In the genomic region with DNA sequence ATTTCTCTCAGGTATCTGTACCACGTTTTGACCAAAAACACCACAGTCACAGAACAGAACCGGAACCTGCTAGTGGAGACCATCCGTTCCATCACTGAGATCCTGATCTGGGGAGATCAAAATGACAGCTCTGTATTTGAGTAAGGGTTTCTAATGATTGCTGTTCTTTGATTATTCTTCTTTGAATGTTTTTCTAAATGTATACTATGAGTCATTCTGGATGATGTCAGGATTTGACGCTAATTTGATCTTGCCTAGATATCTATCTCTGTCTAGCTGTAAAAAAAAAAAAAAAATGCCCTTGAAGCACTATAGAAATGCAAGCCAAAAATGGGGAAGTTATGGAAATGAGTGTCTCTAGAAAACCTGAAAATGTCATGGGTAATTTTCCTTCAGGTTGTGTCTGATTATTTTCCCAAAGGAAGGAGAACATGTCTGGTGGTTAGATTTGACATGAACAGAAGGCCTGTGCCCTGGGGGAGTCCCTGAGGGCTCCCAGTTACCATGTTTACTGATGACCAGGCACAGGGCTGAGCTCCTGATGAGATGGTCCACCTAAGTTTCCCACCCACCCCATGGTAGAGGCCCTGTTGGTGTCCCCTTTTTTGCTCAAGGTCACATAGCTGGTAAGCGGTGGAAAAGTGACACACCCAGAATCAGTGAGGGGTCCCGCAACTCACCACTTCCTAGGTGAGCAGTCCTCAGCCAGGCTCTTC, we compare ENCODE assay signal across 10 cellular contexts. TPM values are rescaled to one million over a fixed set of nuclear protein-coding genes. Genes with fewer than 3 reads are reported as not detected.
DNase-seq lines count a peak whose midpoint lies in the region; ATAC-seq and TF ChIP-seq lines count a peak whose summit lies in the region.
"Had no signal": no experiment of that assay in that cellular context is flagged by ENCODE, and none has a peak within 500 bp of the region (broad histone marks: within the 10 kb centered on the region; RNA-seq: fewer than 3 reads in every experiment).

No MANE protein-coding gene starts in this region.

- H3K4me3 Mint-ChIP-seq in activated naive CD4-positive, alpha-beta T cell treated with anti-CD3 and anti-CD28 coated beads for 36 hours, result no peak overlapping the region
- H3K4me3 Mint-ChIP-seq in stimulated activated naive CD8-positive, alpha-beta T cell treated with anti-CD3 and anti-CD28 coated beads, Interleukin-15, Interleukin-2, amounts not matched to agents 100 ng/mL and 50 ng/mL, for 24 hours, result peak overlapping the region; percentile 21

- peaks cover 6% of the 10 kb centered on the region for H3K36me3 Mint-ChIP-seq in activated naive CD4-positive, alpha-beta T cell treated with anti-CD3 and anti-CD28 coated beads for 36 hours (ENCODE audit: low read depth)
- H3K36me3 Mint-ChIP-seq in stimulated activated naive CD8-positive, alpha-beta T cell treated with anti-CD3 and anti-CD28 coated beads, Interleukin-15, Interleukin-2, amounts not matched to agents 100 ng/mL and 50 ng/mL, for 24 hours (ENCODE audit: low read depth), result peaks cover 47% of the 10 kb centered on the region

- H3K27ac ChIP-seq in RWPE2 (ENCODE audit: poor library complexity, severe bottlenecking) (peak overlapping the region; percentile 33), brain microvascular endothelial cell (peak overlapping the region; percentile 18)

- H3K9me3 Mint-ChIP-seq in activated naive CD4-positive, alpha-beta T cell treated with anti-CD3 and anti-CD28 coated beads for 36 hours, result no peaks in the 10 kb centered on the region
- no peaks in the 10 kb centered on the region for H3K9me3 Mint-ChIP-seq in stimulated activated naive CD8-positive, alpha-beta T cell treated with anti-CD3 and anti-CD28 coated beads, Interleukin-15, Interleukin-2, amounts not matched to agents 100 ng/mL and 50 ng/mL, for 24 hours

- H3K36me3 ChIP-seq in RWPE2 (ENCODE audit: low read depth) (peaks cover 5% of the 10 kb centered on the region), brain microvascular endothelial cell (replicated peaks) (peaks cover 4% of the 10 kb centered on the region)

- intact Hi-C loops in activated naive CD4-positive, alpha-beta T cell treated with anti-CD3 and anti-CD28 coated beads for 36 hours (cut with micrococcal nuclease), result loop anchor here (1.0 kb wide), 1 partner anchor 30 kb away; no protein-coding TSS in a partner anchor
- intact Hi-C loops in left colon (cut with DNase I, micrococcal nuclease), result no loop called here

- no peak overlapping the region for H3K4me3 ChIP-seq in RWPE2 (ENCODE audit: severe bottlenecking)
- H3K4me3 ChIP-seq in brain microvascular endothelial cell (ENCODE audit: low read depth, low read length), result no peak overlapping the region

- DNase-seq in activated naive CD4-positive, alpha-beta T cell treated with anti-CD3 and anti-CD28 coated beads for 36 hours, result peak; percentile 57
- no peak for DNase-seq in activated naive CD4-positive, alpha-beta T cell (lab: John Stamatoyannopoulos, UW)
- DNase-seq in RWPE2 (ENCODE audit: low spot score) (no peak), brain microvascular endothelial cell (no peak), germinal center (ENCODE audit: low spot score) (no peak), left colon (no peak), NCI-H146 (lab: John Stamatoyannopoulos, UW) (no peak)
- DNase-seq: islet precursor cell, NCI-H1436 had no signal

- peaks cover 37% of the 10 kb centered on the region for H3K4me1 Mint-ChIP-seq in activated naive CD4-positive, alpha-beta T cell treated with anti-CD3 and anti-CD28 coated beads for 36 hours (ENCODE audit: low read depth)
- H3K4me1 Mint-ChIP-seq in stimulated activated naive CD8-positive, alpha-beta T cell treated with anti-CD3 and anti-CD28 coated beads, Interleukin-15, Interleukin-2, amounts not matched to agents 100 ng/mL and 50 ng/mL, for 24 hours (ENCODE audit: low read depth), result peaks cover 80% of the 10 kb centered on the region

- H3K27me3 ChIP-seq in RWPE2 (ENCODE audit: insufficient read depth, poor library complexity, severe bottlenecking), result no peaks in the 10 kb centered on the region
- no peaks in the 10 kb centered on the region for H3K27me3 ChIP-seq in brain microvascular endothelial cell (replicated peaks)

- peak overlapping the region; percentile 82 for H3K27ac Mint-ChIP-seq in activated naive CD4-positive, alpha-beta T cell treated with anti-CD3 and anti-CD28 coated beads for 36 hours
- peak overlapping the region; percentile 90 for H3K27ac Mint-ChIP-seq in stimulated activated naive CD8-positive, alpha-beta T cell treated with anti-CD3 and anti-CD28 coated beads, Interleukin-15, Interleukin-2, amounts not matched to agents 100 ng/mL and 50 ng/mL, for 24 hours

- no peak for TF ChIP-seq CTCF in RWPE2 (IDR thresholded peaks at IDR 0.05; ENCODE audit: poor library complexity, severe bottlenecking)
- TF ChIP-seq CTCF in brain microvascular endothelial cell (IDR thresholded peaks at IDR 0.05; ENCODE audit: low read depth, low read length, missing control alignments), result no peak

- in situ Hi-C loops in brain microvascular endothelial cell (cut with HindIII; ENCODE audit: low pct_ligation_motif_present, low sequenced_read_pairs), result loop anchor here (25.0 kb wide), 1 partner anchor 404 kb away; no protein-coding TSS in a partner anchor

- peak; percentile 37; the same call in 1 of the 3 replicates for ATAC-seq in RWPE2 (ENCODE audit: low read depth)
- no peak for ATAC-seq in left colon

- H3K9me3 ChIP-seq in RWPE2 (ENCODE audit: severe bottlenecking), result no peaks in the 10 kb centered on the region

- H3K27me3 Mint-ChIP-seq in activated naive CD4-positive, alpha-beta T cell treated with anti-CD3 and anti-CD28 coated beads for 36 hours (ENCODE audit: low read depth), result no peaks in the 10 kb centered on the region
- no peaks in the 10 kb centered on the region for H3K27me3 Mint-ChIP-seq in stimulated activated naive CD8-positive, alpha-beta T cell treated with anti-CD3 and anti-CD28 coated beads, Interleukin-15, Interleukin-2, amounts not matched to agents 100 ng/mL and 50 ng/mL, for 24 hours

- CTCF ChIA-PET in activated naive CD4-positive, alpha-beta T cell treated with anti-CD3 and anti-CD28 coated beads for 36 hours (lab: Charles Lee), result interaction anchor here (0.7 to 1.9 kb wide), 4 partner anchors 9 to 449 kb away, joined by 3 to 10 read pairs (median 5); no protein-coding TSS in a partner anchor

- peaks cover 20% of the 10 kb centered on the region for H3K4me1 ChIP-seq in RWPE2 (ENCODE audit: insufficient read depth, poor library complexity, severe bottlenecking)

RNA-seq across cellular contexts. Expression of a gene that starts 13.6 kb away (rescaled TPM):
- 10 to 100 TPM; 18.4 to 20.1 TPM for total RNA-seq in activated naive CD4-positive, alpha-beta T cell treated with anti-CD3 and anti-CD28 coated beads for 36 hours
- 10 to 100 TPM; 27.3 to 41.6 TPM for total RNA-seq in left colon

RNA-seq across cellular contexts. Expression of a gene that starts 15.7 kb away (rescaled TPM):
- total RNA-seq in activated naive CD4-positive, alpha-beta T cell treated with anti-CD3 and anti-CD28 coated beads for 36 hours, result 10 to 100 TPM; 23.4 to 25.9 TPM
- 10 to 100 TPM; 22.9 to 24.6 TPM for total RNA-seq in left colon
